In the genomic region with DNA sequence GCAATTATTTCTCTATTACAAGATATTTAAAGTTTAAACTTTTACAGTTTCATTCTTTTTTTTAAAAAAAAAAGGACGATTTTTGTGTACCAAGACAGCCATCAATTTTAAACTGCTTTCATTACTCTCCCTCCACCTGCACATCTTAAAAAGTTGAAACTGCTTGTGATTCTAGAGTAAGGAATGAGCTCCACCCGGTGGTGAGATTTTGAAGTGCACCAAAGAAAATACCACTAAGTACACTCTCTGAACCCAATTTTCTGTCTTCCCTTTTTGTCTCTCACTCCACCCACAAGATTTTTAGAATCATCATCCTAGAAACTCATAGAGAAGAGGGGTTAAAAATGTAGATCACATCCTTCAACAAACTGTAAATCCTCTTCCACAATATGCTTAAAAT, we compare ENCODE assay signal across 8 cellular contexts.
DNase-seq lines count a peak whose midpoint lies in the region; ATAC-seq, FAIRE-seq and TF ChIP-seq lines count a peak whose summit lies in the region.

No MANE protein-coding gene starts in this region.

- H3K27me3 ChIP-seq in DOHH2 (ENCODE audit: control insufficient read depth, low read length) (no peaks in the 10 kb centered on the region), upper lobe of right lung (no peaks in the 10 kb centered on the region)

- no peaks in the 10 kb centered on the region for H3F3A ChIP-seq in DOHH2 (ENCODE audit: control insufficient read depth, insufficient read depth)

- intact Hi-C loops in upper lobe of right lung (cut with DNase I), result no loop called here

- H3K79me2 ChIP-seq in DOHH2 (ENCODE audit: control insufficient read depth, low read length), result no peaks in the 10 kb centered on the region

- H3K4me2 ChIP-seq in DOHH2 (ENCODE audit: low read length), result no peak overlapping the region

- H3K4me1 ChIP-seq in DOHH2 (ENCODE audit: control insufficient read depth, low read length) (no peaks in the 10 kb centered on the region), upper lobe of right lung (no peaks in the 10 kb centered on the region)

- DNase-seq in NCI-H1417 (lab: John Stamatoyannopoulos, UW) (peak; percentile 43 to 80 (median 46)), middle frontal gyrus (ENCODE audit: extremely low spot score, low spot score) (peak; percentile 14), upper lobe of right lung (no peak), HPDE6-E6E7 (ENCODE audit: extremely low spot score) (no peak)
- peak; percentile 11 for DNase-seq in effector CD4-positive, alpha-beta T cell

- no peaks in the 10 kb centered on the region for H3K9me3 ChIP-seq in DOHH2 (ENCODE audit: control insufficient read depth, insufficient read depth, low read length)
- H3K9me3 ChIP-seq in upper lobe of right lung, result no peaks in the 10 kb centered on the region

- H3K36me3 ChIP-seq in DOHH2 (ENCODE audit: control insufficient read depth, low read length) (no peaks in the 10 kb centered on the region), upper lobe of right lung (no peaks in the 10 kb centered on the region)

- H3K27ac ChIP-seq in DOHH2 (ENCODE audit: low read depth, low read length) (no peak overlapping the region), upper lobe of right lung (no peak overlapping the region)

- H3K4me3 ChIP-seq in DOHH2 (ENCODE audit: low read length) (no peak overlapping the region), upper lobe of right lung (no peak overlapping the region)

- H4K20me1 ChIP-seq in DOHH2 (ENCODE audit: control insufficient read depth, insufficient read depth, low read depth, low read length), result no peaks in the 10 kb centered on the region

- peak; percentile 75 for ATAC-seq in GM21529 (IDR thresholded peaks at IDR 0.05; ENCODE audit: unreplicated experiment)
- peak; percentile 45 for ATAC-seq in upper lobe of right lung

- FAIRE-seq in TTC549 (lab: Jason Lieb, UNC), result peak; percentile 71

- peak; percentile 46 for TF ChIP-seq CTCF in DOHH2 (IDR thresholded peaks at IDR 0.05; ENCODE audit: low read depth, low read length, poor library complexity, severe bottlenecking)
- peak; percentile 53 for TF ChIP-seq CTCF in upper lobe of right lung (IDR thresholded peaks at IDR 0.05)

- no peaks in the 10 kb centered on the region for H3K9me2 ChIP-seq in DOHH2 (replicated peaks; ENCODE audit: control insufficient read depth, low read length)

Comparison
In these comparisons a context has a peak if more than half of its experiments do, and no peak if none do; other contexts are left out.
1. DNase-seq: peak in NCI-H1417 (3 of 3), effector CD4-positive, alpha-beta T cell (single experiment) and middle frontal gyrus (single experiment); none in upper lobe of right lung (single experiment) and HPDE6-E6E7 (single experiment).